Comparison of ENCODE assay signal across 18 cellular contexts in genomic region chr6:43105538-43106218, GRCh38.
"Had no signal": no experiment of that assay in that cellular context is flagged by ENCODE, and none has a peak within 500 bp of the region (broad histone marks: within the 10 kb centered on the region; RNA-seq: fewer than 3 reads in every experiment).

No MANE protein-coding gene starts in this region.

- H3K36me3 Mint-ChIP-seq: activated CD8-positive, alpha-beta memory T cell treated with anti-CD3 and anti-CD28 coated beads, Interleukin-2, amount 10 ng/mL, durations not matched to agents 7 days and 5 days; activated naive CD4-positive, alpha-beta T cell treated with anti-CD3 and anti-CD28 coated beads, Interleukin-2, amount 50 U/mL, for 72 hours; naive thymus-derived CD8-positive, alpha-beta T cell had no signal

- FAIRE-seq: bronchial epithelial cell, endothelial cell of umbilical vein, frontal cortex had no signal

- H3K27ac ChIP-seq: heart right ventricle, psoas muscle, right lobe of liver, testis had no signal

- DNase-seq: activated CD8-positive, alpha-beta memory T cell treated with anti-CD3 and anti-CD28 coated beads, Interleukin-2, amount 10 ng/mL, durations not matched to agents 7 days and 5 days; activated effector memory CD4-positive, alpha-beta T cell treated with anti-CD3 and anti-CD28 coated beads, Interleukin-2, amount 50 U/mL, for 16 hours; activated T-cell treated with anti-CD3 and anti-CD28 coated beads, Interleukin-2, amount 50 U/mL, for 4 hours; heart right ventricle; islet precursor cell; mucosa of descending colon; naive thymus-derived CD8-positive, alpha-beta T cell; psoas muscle; stimulated activated naive CD8-positive, alpha-beta T cell treated with anti-CD3 and anti-CD28 coated beads, Interleukin-15, Interleukin-2, amounts not matched to agents 100 U/mL and 50 U/mL, for 24 hours; T-helper 1 cell; testis had no signal

- H3K4me3 Mint-ChIP-seq: activated CD8-positive, alpha-beta memory T cell treated with anti-CD3 and anti-CD28 coated beads, Interleukin-2, amount 10 ng/mL, durations not matched to agents 7 days and 5 days; activated T-cell treated with anti-CD3 and anti-CD28 coated beads, Interleukin-2, amount 50 U/mL, for 4 hours; naive thymus-derived CD8-positive, alpha-beta T cell had no signal

- H3K9me3 Mint-ChIP-seq: activated naive CD4-positive, alpha-beta T cell treated with anti-CD3 and anti-CD28 coated beads, Interleukin-2, amount 50 U/mL, for 72 hours; activated T-cell treated with anti-CD3 and anti-CD28 coated beads, Interleukin-2, amount 50 U/mL, for 4 hours; naive thymus-derived CD8-positive, alpha-beta T cell had no signal

- H3K4me3 ChIP-seq: heart right ventricle, mucosa of descending colon, psoas muscle, right lobe of liver, testis had no signal

- H3K36me3 ChIP-seq: heart right ventricle, right lobe of liver had no signal

- H3K9me3 ChIP-seq: heart right ventricle, mucosa of descending colon, psoas muscle, right lobe of liver, testis had no signal

- H3K4me1 ChIP-seq: heart right ventricle, psoas muscle, right lobe of liver, testis had no signal

- H3K4me1 Mint-ChIP-seq: activated CD8-positive, alpha-beta memory T cell treated with anti-CD3 and anti-CD28 coated beads, Interleukin-2, amount 10 ng/mL, durations not matched to agents 7 days and 5 days had no signal

- H3K27me3 Mint-ChIP-seq: naive thymus-derived CD8-positive, alpha-beta T cell had no signal

- H3K27me3 ChIP-seq: heart right ventricle, right lobe of liver, testis had no signal

- H3K27ac Mint-ChIP-seq: activated CD8-positive, alpha-beta memory T cell treated with anti-CD3 and anti-CD28 coated beads, Interleukin-2, amount 10 ng/mL, durations not matched to agents 7 days and 5 days; activated naive CD4-positive, alpha-beta T cell treated with anti-CD3 and anti-CD28 coated beads, Interleukin-2, amount 50 U/mL, for 72 hours had no signal

- ATAC-seq: activated CD4-positive, CD25-positive, alpha-beta regulatory T cell treated with anti-CD3 and anti-CD28 coated beads, Interleukin-2, amount 50 U/mL, for 24 hours; activated CD8-positive, alpha-beta memory T cell treated with anti-CD3 and anti-CD28 coated beads, Interleukin-2, amount 10 ng/mL, durations not matched to agents 7 days and 5 days; activated naive CD4-positive, alpha-beta T cell treated with anti-CD3 and anti-CD28 coated beads, Interleukin-2, amount 50 U/mL, for 72 hours; activated T-cell treated with anti-CD3 and anti-CD28 coated beads, Interleukin-2, amount 50 U/mL, for 4 hours; heart right ventricle; left lobe of liver; mucosa of descending colon; psoas muscle; right lobe of liver; stimulated activated naive CD8-positive, alpha-beta T cell treated with anti-CD3 and anti-CD28 coated beads, Interleukin-15, Interleukin-2, amounts not matched to agents 100 U/mL and 50 U/mL, for 24 hours had no signal
